ENCODE assay signal across 8 cellular contexts in the genomic region with DNA sequence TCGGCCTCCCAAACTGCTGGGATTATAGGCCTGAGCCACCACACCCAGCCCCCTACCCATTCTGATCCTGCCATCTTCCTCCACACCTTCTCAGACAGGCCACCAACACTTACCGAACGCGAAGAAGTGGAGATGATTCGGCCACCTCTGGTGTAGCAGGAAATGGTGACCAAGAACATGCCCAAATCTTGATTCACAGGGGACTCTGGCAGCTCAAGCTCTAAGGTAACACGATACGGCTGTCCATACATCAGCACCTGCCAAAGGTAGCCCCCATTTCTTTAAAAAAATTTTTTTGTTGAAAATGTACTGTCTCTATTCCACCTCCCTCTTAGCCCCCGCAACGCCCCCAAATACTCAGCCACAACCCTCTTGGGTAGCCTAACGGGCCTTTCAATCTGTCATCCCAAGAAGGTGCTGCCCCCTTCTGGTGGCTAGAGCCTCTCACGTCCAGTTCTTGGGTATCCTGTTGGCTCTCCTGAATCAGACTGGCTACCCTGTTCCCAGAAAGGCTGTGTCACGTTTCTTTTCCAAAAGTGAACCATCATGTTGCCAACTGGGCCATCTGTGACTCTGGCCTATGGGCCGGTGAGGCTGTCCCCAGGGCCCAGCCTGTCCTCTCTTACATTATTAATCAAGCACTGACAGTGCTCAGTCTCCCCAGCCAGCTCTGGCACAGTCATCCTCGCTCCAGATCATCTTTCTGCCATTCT. TPM values are rescaled to one million over a fixed set of nuclear protein-coding genes. Genes with fewer than 3 reads are reported as not detected.
DNase-seq lines count a peak whose midpoint lies in the region; ATAC-seq, FAIRE-seq and TF ChIP-seq lines count a peak whose summit lies in the region.

No MANE protein-coding gene starts in this region.

- H4K20me1 ChIP-seq in HepG2 (ENCODE audit: insufficient read depth, low read length), result no peaks in the 10 kb centered on the region

- no peak for TF ChIP-seq POLR2A in HepG2 (IDR thresholded peaks at IDR 0.05; ENCODE audit: insufficient read depth in 1 of 2, low read depth in 2 of 2, low read length in 2 of 2)

- H3K9ac ChIP-seq in HepG2 (ENCODE audit: insufficient read depth, low read depth, low read length), result no peak overlapping the region

- no peaks in the 10 kb centered on the region for H3K9me3 ChIP-seq in HepG2 (ENCODE audit: low read length)

- H3K4me3 ChIP-seq in choroid plexus epithelial cell (ENCODE audit: low read depth, low read length) (no peak overlapping the region), HepG2 (replicated peaks in 1 of 3; ENCODE audit: insufficient read depth in 1 of 3, low read depth in 2 of 3, low read length in 3 of 3) (no peak overlapping the region)

- no peaks in the 10 kb centered on the region for H3K4me1 ChIP-seq in HepG2 (ENCODE audit: insufficient read depth, low read length)

- ATAC-seq in HepG2 (peak; percentile 86), GM21786 (IDR thresholded peaks at IDR 0.05; ENCODE audit: unreplicated experiment) (no peak)

- WGBS in HepG2 (ENCODE audit: low lambda C conversion rate), result 79% methylated on average over 14 of the region's 14 CpGs

- peak; percentile 52 for FAIRE-seq in HepG2 (lab: Jason Lieb, UNC)

- H2AFZ ChIP-seq in HepG2 (ENCODE audit: low read length), result no peak overlapping the region

- no peaks in the 10 kb centered on the region for H3K79me2 ChIP-seq in HepG2 (ENCODE audit: insufficient read depth, low read length)

- no peaks in the 10 kb centered on the region for H3K27me3 ChIP-seq in HepG2 (ENCODE audit: control insufficient read depth in 1 of 2, insufficient read depth in 2 of 2, low read length in 2 of 2)

- no TSS peak for BruUV-seq in HepG2 (replicated peaks; lab: Mats Ljungman, UMichigan)

- DNase-seq in NK-92 treated with Interleukin-12 subunit alpha and Interleukin-12 subunit beta, amount 100 ng/mL, for 24 hours (lab: John Stamatoyannopoulos, UW), result peak; percentile 31
- DNase-seq in NK-92 (lab: John Stamatoyannopoulos, UW; ENCODE audit: unreplicated experiment), result no peak
- DNase-seq in NCI-H226, result peak; percentile 53
- DNase-seq in activated CD4-positive, alpha-beta T cell treated with anti-CD3 and anti-CD28 coated beads for 4 hours, result peak; percentile 80 to 81
- peak; percentile 90 for DNase-seq in choroid plexus epithelial cell (ENCODE audit: low read depth)
- DNase-seq in HepG2 (ENCODE audit: low spot score), result peak; percentile 70
- DNase-seq in stimulated activated CD4-positive, alpha-beta T cell treated with anti-CD3 and anti-CD28 coated beads, TNF-alpha, amount 100 ng/mL, for 1 hour (ENCODE audit: low read depth in 3 of 3, low spot score in 1 of 3), result peak; percentile 42 to 63 (median 59)

- intact Hi-C loops in HepG2 (cut with micrococcal nuclease; ENCODE audit: unreplicated experiment), result loop anchor here (1.0 kb wide), 1 partner anchor 314 kb away; no protein-coding TSS in a partner anchor

- H3K36me3 ChIP-seq in HepG2 (replicated peaks in 1 of 2; ENCODE audit: control insufficient read depth in 1 of 2, insufficient read depth in 2 of 2, low read length in 2 of 2), result peaks cover 17 to 37% of the 10 kb centered on the region in 2 experiments

- no peak overlapping the region for H3K4me2 ChIP-seq in HepG2 (ENCODE audit: low read depth, low read length)

- TF ChIP-seq CTCF in choroid plexus epithelial cell (conservative IDR thresholded peaks at IDR 0.05; ENCODE audit: low read depth, low read length), result peak; percentile 89
- TF ChIP-seq CTCF in HepG2 (CRISPR knock-in tag; IDR thresholded peaks at IDR 0.05), result peak; percentile 85

- POLR2A ChIA-PET in HepG2 (lab: Yijun Ruan, JAX), result no interaction called here

- in situ Hi-C loops in HepG2 (cut with HindIII; ENCODE audit: extremely low pct_ligation_motif_present, low pct_unique_long_range_greater_than_20kb), result no loop called here

- TF ChIP-seq EP300 in HepG2 (IDR thresholded peaks at IDR 0.05; ENCODE audit: low read depth in 2 of 2, low read length in 2 of 2) (no peak), HepG2 (CRISPR knock-in tag; IDR thresholded peaks at IDR 0.05; ENCODE audit: borderline replicate concordance) (no peak)

- H3K27ac ChIP-seq in HepG2 (ENCODE audit: extremely low read length, insufficient read depth, low read length), result no peak overlapping the region

- peak; percentile 56 for TF ChIP-seq RAD21 in HepG2 (CRISPR knock-in tag; IDR thresholded peaks at IDR 0.05)

- CTCF ChIA-PET in HepG2 (lab: Yijun Ruan, JAX; ENCODE audit: low intra/inter-chr PET ratio, low total read pairs), result interaction anchor here (0.8 to 1.6 kb wide), 3 partner anchors 14 to 314 kb away, joined by 3 to 9 read pairs (median 4); partner anchors contain the start of genes EML3 and ROM1

RNA-seq across cellular contexts. Expression of gene LRRN4CL, which starts 5.3 kb away (rescaled TPM):
- total RNA-seq in HepG2 (2016; rRNA removed; fragmentation: Illumina TruSeq; extraction: Trizol), result 0.11 TPM in 1 of 2 replicates, not detected in the other
- total RNA-seq in HepG2 (2016; cell fraction: cytosol; rRNA removed; fragmentation: Illumina TruSeq; extraction: Trizol; ENCODE audit: low read depth), result not detected in 2 replicates
- 0.13 TPM in 1 of 2 replicates, not detected in the other for total RNA-seq in HepG2 (2016; cell fraction: insoluble cytoplasmic fraction; rRNA removed; fragmentation: Illumina TruSeq; extraction: Trizol)
- total RNA-seq in HepG2 (2016; cell fraction: membrane; rRNA removed; fragmentation: Illumina TruSeq; extraction: Trizol), result 0.09 TPM in 1 of 2 replicates, not detected in the other
- 0.25 and 0.28 TPM in 2 replicates for total RNA-seq in HepG2 (2016; cell fraction: nucleus; rRNA removed; fragmentation: Illumina TruSeq; extraction: Trizol)
- 0.04 TPM in 1 of 2 replicates, not detected in the other for polyA plus RNA-seq in HepG2 (2011; rRNA removed)
- not detected in 2 replicates for polyA plus RNA-seq in HepG2 (2011; cell fraction: cytosol; rRNA removed)
- polyA plus RNA-seq in HepG2 (2011; cell fraction: nucleus; rRNA removed), result 0.17 and 0.45 TPM in 2 replicates
- not detected in 2 replicates for polyA plus RNA-seq in HepG2 (2012)
- not detected in 2 replicates for polyA plus RNA-seq in HepG2 (2016; cell fraction: cytosol; fragmentation: Illumina TruSeq; extraction: Trizol; ENCODE audit: low read depth)
- not detected in 2 replicates for polyA plus RNA-seq in HepG2 (2016; cell fraction: insoluble cytoplasmic fraction; fragmentation: Illumina TruSeq; extraction: Trizol; ENCODE audit: low read depth)
- not detected in 2 replicates for polyA plus RNA-seq in HepG2 (2016; cell fraction: membrane; fragmentation: Illumina TruSeq; extraction: Trizol; ENCODE audit: low read depth)
- polyA plus RNA-seq in HepG2 (2016; cell fraction: nucleus; fragmentation: Illumina TruSeq; extraction: Trizol; ENCODE audit: insufficient read depth, low read depth), result 0.18 TPM in 1 of 2 replicates, not detected in the other
- 0.28 and 0.70 TPM in 2 replicates for polyA minus RNA-seq in HepG2 (2011; rRNA and poly(A)+ RNA removed; ENCODE audit: low replicate concordance)
- not detected in 2 replicates for polyA minus RNA-seq in HepG2 (2011; cell fraction: cytosol; rRNA and poly(A)+ RNA removed)
- 0.87 and 1.5 TPM in 2 replicates for polyA minus RNA-seq in HepG2 (2011; cell fraction: nucleus; rRNA and poly(A)+ RNA removed)

RNA-seq across cellular contexts. Expression of gene BSCL2, which starts 12.6 kb away (rescaled TPM):
- 10.2 and 21.1 TPM in 2 replicates for total RNA-seq in HepG2 (2016; rRNA removed; fragmentation: Illumina TruSeq; extraction: Trizol)
- total RNA-seq in HepG2 (2016; cell fraction: cytosol; rRNA removed; fragmentation: Illumina TruSeq; extraction: Trizol; ENCODE audit: low read depth), result 22.3 and 24.6 TPM in 2 replicates
- 11.3 and 25.7 TPM in 2 replicates for total RNA-seq in HepG2 (2016; cell fraction: insoluble cytoplasmic fraction; rRNA removed; fragmentation: Illumina TruSeq; extraction: Trizol)
- 23.1 and 36.2 TPM in 2 replicates for total RNA-seq in HepG2 (2016; cell fraction: membrane; rRNA removed; fragmentation: Illumina TruSeq; extraction: Trizol)
- 24.8 and 30.8 TPM in 2 replicates for total RNA-seq in HepG2 (2016; cell fraction: nucleus; rRNA removed; fragmentation: Illumina TruSeq; extraction: Trizol)
- 19.5 and 22.6 TPM in 2 replicates for polyA plus RNA-seq in HepG2 (2011; rRNA removed)
- polyA plus RNA-seq in HepG2 (2011; cell fraction: cytosol; rRNA removed), result 6.9 and 14.1 TPM in 2 replicates
- polyA plus RNA-seq in HepG2 (2011; cell fraction: nucleus; rRNA removed), result 100 and 124 TPM in 2 replicates
- polyA plus RNA-seq in HepG2 (2012), result 6.1 and 12.6 TPM in 2 replicates
- polyA plus RNA-seq in HepG2 (2016; cell fraction: cytosol; fragmentation: Illumina TruSeq; extraction: Trizol; ENCODE audit: low read depth), result 18.4 and 24.3 TPM in 2 replicates
- polyA plus RNA-seq in HepG2 (2016; cell fraction: insoluble cytoplasmic fraction; fragmentation: Illumina TruSeq; extraction: Trizol; ENCODE audit: low read depth), result 6.2 and 10.5 TPM in 2 replicates
- polyA plus RNA-seq in HepG2 (2016; cell fraction: membrane; fragmentation: Illumina TruSeq; extraction: Trizol; ENCODE audit: low read depth), result 18.9 and 31.1 TPM in 2 replicates
- polyA plus RNA-seq in HepG2 (2016; cell fraction: nucleus; fragmentation: Illumina TruSeq; extraction: Trizol; ENCODE audit: insufficient read depth, low read depth), result 52.6 and 66.2 TPM in 2 replicates
- 26.7 and 143 TPM in 2 replicates for polyA minus RNA-seq in HepG2 (2011; rRNA and poly(A)+ RNA removed; ENCODE audit: low replicate concordance)
- polyA minus RNA-seq in HepG2 (2011; cell fraction: cytosol; rRNA and poly(A)+ RNA removed), result 4.2 and 4.5 TPM in 2 replicates
- polyA minus RNA-seq in HepG2 (2011; cell fraction: nucleus; rRNA and poly(A)+ RNA removed), result 29.2 and 31.8 TPM in 2 replicates

RNA-seq across cellular contexts. Expression of gene GNG3, which starts 12.9 kb away (rescaled TPM):
- not detected in 2 replicates for total RNA-seq in HepG2 (2016; rRNA removed; fragmentation: Illumina TruSeq; extraction: Trizol)
- not detected in 2 replicates for total RNA-seq in HepG2 (2016; cell fraction: cytosol; rRNA removed; fragmentation: Illumina TruSeq; extraction: Trizol; ENCODE audit: low read depth)
- not detected in 2 replicates for total RNA-seq in HepG2 (2016; cell fraction: insoluble cytoplasmic fraction; rRNA removed; fragmentation: Illumina TruSeq; extraction: Trizol)
- not detected in 2 replicates for total RNA-seq in HepG2 (2016; cell fraction: membrane; rRNA removed; fragmentation: Illumina TruSeq; extraction: Trizol)
- not detected in 2 replicates for total RNA-seq in HepG2 (2016; cell fraction: nucleus; rRNA removed; fragmentation: Illumina TruSeq; extraction: Trizol)
- polyA plus RNA-seq in HepG2 (2011; rRNA removed), result not detected in 2 replicates
- not detected in 2 replicates for polyA plus RNA-seq in HepG2 (2011; cell fraction: cytosol; rRNA removed)
- not detected in 2 replicates for polyA plus RNA-seq in HepG2 (2011; cell fraction: nucleus; rRNA removed)
- polyA plus RNA-seq in HepG2 (2012), result 1.0 and 1.8 TPM in 2 replicates
- polyA plus RNA-seq in HepG2 (2016; cell fraction: cytosol; fragmentation: Illumina TruSeq; extraction: Trizol; ENCODE audit: low read depth), result not detected in 2 replicates
- polyA plus RNA-seq in HepG2 (2016; cell fraction: insoluble cytoplasmic fraction; fragmentation: Illumina TruSeq; extraction: Trizol; ENCODE audit: low read depth), result not detected in 2 replicates
- not detected in 2 replicates for polyA plus RNA-seq in HepG2 (2016; cell fraction: membrane; fragmentation: Illumina TruSeq; extraction: Trizol; ENCODE audit: low read depth)
- polyA plus RNA-seq in HepG2 (2016; cell fraction: nucleus; fragmentation: Illumina TruSeq; extraction: Trizol; ENCODE audit: insufficient read depth, low read depth), result not detected in 2 replicates
- 0.23 TPM in 1 of 2 replicates, not detected in the other for polyA minus RNA-seq in HepG2 (2011; rRNA and poly(A)+ RNA removed; ENCODE audit: low replicate concordance)
- polyA minus RNA-seq in HepG2 (2011; cell fraction: cytosol; rRNA and poly(A)+ RNA removed), result not detected in 2 replicates
- polyA minus RNA-seq in HepG2 (2011; cell fraction: nucleus; rRNA and poly(A)+ RNA removed), result not detected in 2 replicates

RNA-seq across cellular contexts. Expression of gene UBXN1, which starts 15.7 kb away (rescaled TPM):
- total RNA-seq in HepG2 (2016; rRNA removed; fragmentation: Illumina TruSeq; extraction: Trizol), result 52.4 and 58.9 TPM in 2 replicates
- total RNA-seq in HepG2 (2016; cell fraction: cytosol; rRNA removed; fragmentation: Illumina TruSeq; extraction: Trizol; ENCODE audit: low read depth), result 25.0 and 28.4 TPM in 2 replicates
- 56.1 and 62.3 TPM in 2 replicates for total RNA-seq in HepG2 (2016; cell fraction: insoluble cytoplasmic fraction; rRNA removed; fragmentation: Illumina TruSeq; extraction: Trizol)
- total RNA-seq in HepG2 (2016; cell fraction: membrane; rRNA removed; fragmentation: Illumina TruSeq; extraction: Trizol), result 40.8 and 41.9 TPM in 2 replicates
- total RNA-seq in HepG2 (2016; cell fraction: nucleus; rRNA removed; fragmentation: Illumina TruSeq; extraction: Trizol), result 27.3 and 31.1 TPM in 2 replicates
- 47.1 and 47.5 TPM in 2 replicates for polyA plus RNA-seq in HepG2 (2011; rRNA removed)
- polyA plus RNA-seq in HepG2 (2011; cell fraction: cytosol; rRNA removed), result 59.8 and 76.4 TPM in 2 replicates
- 80.0 and 89.1 TPM in 2 replicates for polyA plus RNA-seq in HepG2 (2011; cell fraction: nucleus; rRNA removed)
- 44.4 and 52.5 TPM in 2 replicates for polyA plus RNA-seq in HepG2 (2012)
- polyA plus RNA-seq in HepG2 (2016; cell fraction: cytosol; fragmentation: Illumina TruSeq; extraction: Trizol; ENCODE audit: low read depth), result 36.1 and 38.7 TPM in 2 replicates
- polyA plus RNA-seq in HepG2 (2016; cell fraction: insoluble cytoplasmic fraction; fragmentation: Illumina TruSeq; extraction: Trizol; ENCODE audit: low read depth), result 75.2 and 76.6 TPM in 2 replicates
- 44.4 and 47.0 TPM in 2 replicates for polyA plus RNA-seq in HepG2 (2016; cell fraction: membrane; fragmentation: Illumina TruSeq; extraction: Trizol; ENCODE audit: low read depth)
- polyA plus RNA-seq in HepG2 (2016; cell fraction: nucleus; fragmentation: Illumina TruSeq; extraction: Trizol; ENCODE audit: insufficient read depth, low read depth), result 73.9 and 74.6 TPM in 2 replicates
- 28.1 and 56.9 TPM in 2 replicates for polyA minus RNA-seq in HepG2 (2011; rRNA and poly(A)+ RNA removed; ENCODE audit: low replicate concordance)
- polyA minus RNA-seq in HepG2 (2011; cell fraction: cytosol; rRNA and poly(A)+ RNA removed), result 21.0 and 25.1 TPM in 2 replicates
- polyA minus RNA-seq in HepG2 (2011; cell fraction: nucleus; rRNA and poly(A)+ RNA removed), result 22.1 and 24.7 TPM in 2 replicates

RNA-seq across cellular contexts. Expression of gene LBHD1, which starts 22.5 kb away (rescaled TPM):
- total RNA-seq in HepG2 (2016; rRNA removed; fragmentation: Illumina TruSeq; extraction: Trizol), result 1.4 and 3.7 TPM in 2 replicates
- total RNA-seq in HepG2 (2016; cell fraction: cytosol; rRNA removed; fragmentation: Illumina TruSeq; extraction: Trizol; ENCODE audit: low read depth), result 0.53 and 0.81 TPM in 2 replicates
- total RNA-seq in HepG2 (2016; cell fraction: insoluble cytoplasmic fraction; rRNA removed; fragmentation: Illumina TruSeq; extraction: Trizol), result 1.00 and 3.4 TPM in 2 replicates
- 1.1 and 1.6 TPM in 2 replicates for total RNA-seq in HepG2 (2016; cell fraction: membrane; rRNA removed; fragmentation: Illumina TruSeq; extraction: Trizol)
- 6.2 and 8.7 TPM in 2 replicates for total RNA-seq in HepG2 (2016; cell fraction: nucleus; rRNA removed; fragmentation: Illumina TruSeq; extraction: Trizol)
- polyA plus RNA-seq in HepG2 (2011; rRNA removed), result 3.2 and 3.6 TPM in 2 replicates
- polyA plus RNA-seq in HepG2 (2011; cell fraction: cytosol; rRNA removed), result 1.4 and 1.6 TPM in 2 replicates
- 9.9 and 12.9 TPM in 2 replicates for polyA plus RNA-seq in HepG2 (2011; cell fraction: nucleus; rRNA removed)
- polyA plus RNA-seq in HepG2 (2012), result 1.5 and 2.4 TPM in 2 replicates
- polyA plus RNA-seq in HepG2 (2016; cell fraction: cytosol; fragmentation: Illumina TruSeq; extraction: Trizol; ENCODE audit: low read depth), result 0.57 and 0.60 TPM in 2 replicates
- 1.5 and 1.7 TPM in 2 replicates for polyA plus RNA-seq in HepG2 (2016; cell fraction: insoluble cytoplasmic fraction; fragmentation: Illumina TruSeq; extraction: Trizol; ENCODE audit: low read depth)
- 0.63 and 1.1 TPM in 2 replicates for polyA plus RNA-seq in HepG2 (2016; cell fraction: membrane; fragmentation: Illumina TruSeq; extraction: Trizol; ENCODE audit: low read depth)
- polyA plus RNA-seq in HepG2 (2016; cell fraction: nucleus; fragmentation: Illumina TruSeq; extraction: Trizol; ENCODE audit: insufficient read depth, low read depth), result 14.4 and 15.0 TPM in 2 replicates
- polyA minus RNA-seq in HepG2 (2011; rRNA and poly(A)+ RNA removed; ENCODE audit: low replicate concordance), result 2.8 and 22.4 TPM in 2 replicates
- 1.4 TPM in 1 of 2 replicates, not detected in the other for polyA minus RNA-seq in HepG2 (2011; cell fraction: cytosol; rRNA and poly(A)+ RNA removed)
- polyA minus RNA-seq in HepG2 (2011; cell fraction: nucleus; rRNA and poly(A)+ RNA removed), result 9.1 and 10.4 TPM in 2 replicates
